14 cellular contexts compared by ENCODE assay signal in the genomic region with DNA sequence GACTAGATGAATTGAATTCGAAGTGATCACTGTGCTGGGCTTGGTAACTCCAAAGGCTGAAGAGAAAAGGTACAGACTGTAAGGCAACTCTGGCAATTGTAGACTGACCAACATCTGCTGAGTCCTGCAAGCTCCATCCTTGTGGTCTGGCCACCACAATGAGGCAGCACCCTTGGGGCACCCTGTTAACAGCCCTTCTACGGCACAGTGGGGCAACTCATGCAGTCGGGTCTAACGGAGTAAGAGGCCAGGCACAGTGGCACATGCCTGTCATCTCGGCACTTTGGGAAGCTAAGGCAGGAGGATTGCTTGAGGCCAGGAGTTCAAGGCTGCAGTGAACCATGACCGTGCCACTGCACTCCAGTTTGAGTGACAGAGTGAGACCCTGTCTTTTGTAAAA.
A peak's percentile ranks its signal among the peaks of the same experiment; 100 is the strongest.
DNase-seq lines count a peak whose midpoint lies in the region; ATAC-seq, FAIRE-seq and TF ChIP-seq lines count a peak whose summit lies in the region.
"Had no signal": no experiment of that assay in that cellular context is flagged by ENCODE, and none has a peak within 500 bp of the region (broad histone marks: within the 10 kb centered on the region; RNA-seq: fewer than 3 reads in every experiment).

No MANE protein-coding gene starts in this region.

- no peak for TF ChIP-seq CTCF in GM23338 (conservative IDR thresholded peaks at IDR 0.05; ENCODE audit: low read depth in 2 of 2)
- TF ChIP-seq CTCF in nephron progenitor cell (IDR thresholded peaks at IDR 0.05), result no peak
- TF ChIP-seq CTCF in A673 (conservative IDR thresholded peaks at IDR 0.05; ENCODE audit: low read depth, low read length), result no peak

- CTCF ChIA-PET in A673 (lab: Charles Lee), result no interaction called here

- H3K36me3 ChIP-seq in GM23338 (ENCODE audit: insufficient read depth) (0 out of 2 replicates have a peak, but pooled peaks cover 3% of the 10 kb centered on the region), A673 (ENCODE audit: insufficient read depth, low read length, poor library complexity, severe bottlenecking) (no peaks in the 10 kb centered on the region)

- H3K9me3 Mint-ChIP-seq in GM23338 (no peaks in the 10 kb centered on the region), nephron progenitor cell (no peaks in the 10 kb centered on the region)
- no peaks in the 10 kb centered on the region for H3K9me3 Mint-ChIP-seq in stimulated activated naive B cell treated with anti-CD40 and anti-IgM and Interleukin-4, amounts not matched to agents 10 μg/mL and 1 μg/mL and 100 μg/mL, for 72 hours
- H3K9me3 Mint-ChIP-seq: CD4-positive, alpha-beta T cell; H9 had no signal

- intact Hi-C loops in A673 (cut with micrococcal nuclease; ENCODE audit: unreplicated experiment), result no loop called here

- H3K4me1 ChIP-seq in GM23338 (ENCODE audit: insufficient read depth), result no peaks in the 10 kb centered on the region
- H3K4me1 ChIP-seq in A673 (ENCODE audit: insufficient read depth, low read length, poor library complexity, severe bottlenecking), result no peaks in the 10 kb centered on the region

- ATAC-seq in GM23338 (no peak), HG02678 (IDR thresholded peaks at IDR 0.05; ENCODE audit: unreplicated experiment) (no peak)
- ATAC-seq in stimulated activated naive B cell treated with anti-CD40 and anti-IgM and Interleukin-4, amounts not matched to agents 10 μg/mL and 1 μg/mL and 100 μg/mL, for 72 hours (replicated peaks), result no peak

- DNase-seq in GM23338 (ENCODE audit: low spot score), result no peak
- peak; percentile 20 for DNase-seq in UCSD-AML1 (lab: John Stamatoyannopoulos, UW; ENCODE audit: unreplicated experiment)
- no peak for DNase-seq in nephron progenitor cell
- DNase-seq in stimulated activated naive B cell treated with anti-CD40 and anti-IgM and Interleukin-4, amounts not matched to agents 10 μg/mL and 1 μg/mL and 100 μg/mL, for 72 hours, result no peak
- DNase-seq in A673 (ENCODE audit: low spot score), result no peak
- no peak for DNase-seq in HTR-8/SVneo (ENCODE audit: insufficient read length, low spot score)
- DNase-seq in dedifferentiated amniotic fluid mesenchymal stem cell (ENCODE audit: extremely low spot score), result no peak
- DNase-seq: C1 segment of cervical spinal cord; CD4-positive, alpha-beta T cell; DMS79; GOT3; H9 had no signal

- H3K27ac Mint-ChIP-seq in GM23338 (peak overlapping the region; percentile 53), nephron progenitor cell (peak overlapping the region; percentile 89)
- peak overlapping the region; percentile 14 for H3K27ac Mint-ChIP-seq in stimulated activated naive B cell treated with anti-CD40 and anti-IgM and Interleukin-4, amounts not matched to agents 10 μg/mL and 1 μg/mL and 100 μg/mL, for 72 hours
- H3K27ac Mint-ChIP-seq: B cell; CD4-positive, alpha-beta T cell had no signal

- H2AFZ ChIP-seq in GM23338, result no peak overlapping the region

- no peak overlapping the region for H3K4me2 ChIP-seq in GM23338

- peaks cover 5% of the 10 kb centered on the region; the same call in 2 of the 3 replicates for H3K4me1 Mint-ChIP-seq in GM23338
- peaks cover 7% of the 10 kb centered on the region for H3K4me1 Mint-ChIP-seq in nephron progenitor cell
- peaks cover 4 to 17% of the 10 kb centered on the region in 2 donors for H3K4me1 Mint-ChIP-seq in stimulated activated naive B cell treated with anti-CD40 and anti-IgM and Interleukin-4, amounts not matched to agents 10 μg/mL and 1 μg/mL and 100 μg/mL, for 72 hours

- H3K4me3 ChIP-seq in GM23338 (no peak overlapping the region), A673 (ENCODE audit: low read depth, low read length, poor library complexity, severe bottlenecking) (no peak overlapping the region)

- H3K27ac ChIP-seq in GM23338 (ENCODE audit: low read depth) (no peak overlapping the region), A673 (ENCODE audit: low read depth, low read length, poor library complexity, severe bottlenecking) (no peak overlapping the region)

- 0 out of 3 replicates have a peak, but pooled peaks cover 3% of the 10 kb centered on the region for H3K36me3 Mint-ChIP-seq in GM23338 (ENCODE audit: low read depth)
- peaks cover 34% of the 10 kb centered on the region for H3K36me3 Mint-ChIP-seq in nephron progenitor cell (ENCODE audit: low read depth)
- peaks cover 31 to 42% of the 10 kb centered on the region in 2 donors for H3K36me3 Mint-ChIP-seq in stimulated activated naive B cell treated with anti-CD40 and anti-IgM and Interleukin-4, amounts not matched to agents 10 μg/mL and 1 μg/mL and 100 μg/mL, for 72 hours

- POLR2A ChIA-PET in A673 (lab: Charles Lee; ENCODE audit: low non-redundant PET), result no interaction called here

- no peaks in the 10 kb centered on the region for H3K9me3 ChIP-seq in A673 (ENCODE audit: low read depth, low read length, poor library complexity, severe bottlenecking)

- H4K20me1 ChIP-seq in GM23338 (replicated peaks; ENCODE audit: insufficient read depth), result 0 out of 2 replicates have a peak, but pooled peaks cover 3% of the 10 kb centered on the region

- no peaks in the 10 kb centered on the region for H3K27me3 ChIP-seq in GM23338 (ENCODE audit: insufficient read depth)
- no peaks in the 10 kb centered on the region for H3K27me3 ChIP-seq in A673 (replicated peaks; ENCODE audit: insufficient read depth, low read depth, low read length, poor library complexity)

- H3K27me3 Mint-ChIP-seq in GM23338 (ENCODE audit: insufficient read depth, low read depth, poor library complexity), result no peaks in the 10 kb centered on the region
- no peaks in the 10 kb centered on the region for H3K27me3 Mint-ChIP-seq in nephron progenitor cell (ENCODE audit: low read depth, poor library complexity)
- no peaks in the 10 kb centered on the region for H3K27me3 Mint-ChIP-seq in stimulated activated naive B cell treated with anti-CD40 and anti-IgM and Interleukin-4, amounts not matched to agents 10 μg/mL and 1 μg/mL and 100 μg/mL, for 72 hours
- H3K27me3 Mint-ChIP-seq: B cell; CD4-positive, alpha-beta T cell had no signal

- BruUV-seq in A673 (replicated peaks; lab: Mats Ljungman, UMichigan), result no TSS peak

- no peaks in the 10 kb centered on the region for H3K9me2 ChIP-seq in GM23338 (ENCODE audit: insufficient read depth)

- H3K4me3 Mint-ChIP-seq in GM23338, result no peak overlapping the region
- no peak overlapping the region for H3K4me3 Mint-ChIP-seq in nephron progenitor cell
- H3K4me3 Mint-ChIP-seq in stimulated activated naive B cell treated with anti-CD40 and anti-IgM and Interleukin-4, amounts not matched to agents 10 μg/mL and 1 μg/mL and 100 μg/mL, for 72 hours, result no peak overlapping the region
- H3K4me3 Mint-ChIP-seq: B cell; CD4-positive, alpha-beta T cell; H9 had no signal

- H3F3A ChIP-seq in GM23338 (replicated peaks; ENCODE audit: low read depth), result no peaks in the 10 kb centered on the region

- peaks cover under 1% of the 10 kb centered on the region; the same call in 1 of the 2 replicates for H3K79me2 ChIP-seq in GM23338 (replicated peaks; ENCODE audit: insufficient read depth)

- no peak for FAIRE-seq in HTR-8/SVneo (lab: Jason Lieb, UNC)

TF ChIP-seq in GM23338, 12 proteins besides CTCF, POLR2A, EP300 and RAD21 (continues in another document):
- TF ChIP-seq NANOG (IDR thresholded peaks at IDR 0.05; ENCODE audit: borderline replicate concordance), result no peak
- TF ChIP-seq CREB1 (CRISPR knock-in tag; IDR thresholded peaks at IDR 0.05; ENCODE audit: low read depth), result no peak
- TF ChIP-seq ZNF331 (CRISPR knock-in tag; IDR thresholded peaks at IDR 0.05; ENCODE audit: low read depth), result no peak

Comparison
In these comparisons a context has a peak if more than half of its experiments do, and no peak if none do; other contexts are left out.
1. H3K27ac Mint-ChIP-seq: peak in every context shown above with its lines; median percentile 89 in nephron progenitor cell; 53 in GM23338; 14 in stimulated activated naive B cell treated with anti-CD40 and anti-IgM and Interleukin-4, amounts not matched to agents 10 μg/mL and 1 μg/mL and 100 μg/mL, for 72 hours.